Comparison of ENCODE assay signal across 15 cellular contexts in genomic region chr11:61148016-61148640, GRCh38. TPM values are rescaled to one million over a fixed set of nuclear protein-coding genes. Genes with fewer than 3 reads are reported as not detected.
DNase-seq lines count a peak whose midpoint lies in the region; ATAC-seq and TF ChIP-seq lines count a peak whose summit lies in the region.
"Had no signal": no experiment of that assay in that cellular context is flagged by ENCODE, and none has a peak within 500 bp of the region (broad histone marks: within the 10 kb centered on the region; RNA-seq: fewer than 3 reads in every experiment).

No MANE protein-coding gene starts in this region.

- no peak for TF ChIP-seq POLR2A in body of pancreas (IDR thresholded peaks at IDR 0.05)

- H4K12ac ChIP-seq in trophoblast cell (ENCODE audit: low read depth, low read length), result no peak overlapping the region

- H3K4me2 ChIP-seq in trophoblast cell (ENCODE audit: low read length), result no peak overlapping the region
- H3K4me2 ChIP-seq: SK-N-SH had no signal

- no peak overlapping the region for H3K23ac ChIP-seq in trophoblast cell (ENCODE audit: low read length)

- H3K27ac ChIP-seq in body of pancreas (peak overlapping the region in 2 of 4 donors; percentile 59 to 72), trophoblast cell (ENCODE audit: low read depth, low read length) (no peak overlapping the region)

- H3K4me1 ChIP-seq in body of pancreas (peaks cover 63% of the 10 kb centered on the region), trophoblast cell (ENCODE audit: control insufficient read depth in 1 of 2, insufficient read depth in 2 of 2, low read length in 2 of 2) (peaks cover 36 to 39% of the 10 kb centered on the region in 2 experiments)

- no peak overlapping the region for H2BK12ac ChIP-seq in trophoblast cell (ENCODE audit: low read length)

- H3K4me3 ChIP-seq in body of pancreas (no peak overlapping the region), trophoblast cell (ENCODE audit: low read depth, low read length) (no peak overlapping the region)

- H4K8ac ChIP-seq in trophoblast cell (ENCODE audit: low read depth, low read length), result no peak overlapping the region

- peaks cover 30% of the 10 kb centered on the region for H3K79me2 ChIP-seq in trophoblast cell (ENCODE audit: control insufficient read depth, insufficient read depth, low read length, poor library complexity)

- no peak overlapping the region for H3K18ac ChIP-seq in trophoblast cell (ENCODE audit: low read length)

- H2BK5ac ChIP-seq in trophoblast cell (ENCODE audit: low read depth, low read length, poor library complexity), result no peak overlapping the region

- peak; percentile 84 for ATAC-seq in body of pancreas
- no peak for ATAC-seq in HG03520 (IDR thresholded peaks at IDR 0.05; ENCODE audit: unreplicated experiment)

- H2BK120ac ChIP-seq in trophoblast cell (ENCODE audit: insufficient read depth, low read length, poor library complexity), result no peak overlapping the region

- intact Hi-C loops in body of pancreas (cut with DNase I), result no loop called here
- intact Hi-C loops in cardiac septum (cut with DNase I), result no loop called here

- H3K79me1 ChIP-seq in trophoblast cell (ENCODE audit: low read length), result peaks cover 10% of the 10 kb centered on the region

- no peak overlapping the region for H3K9ac ChIP-seq in trophoblast cell (ENCODE audit: low read length)
- H3K9ac ChIP-seq: SK-N-SH had no signal

- H2AFZ ChIP-seq in trophoblast cell (ENCODE audit: insufficient read depth, low read length, poor library complexity), result no peak overlapping the region

- H3K36me3 ChIP-seq in body of pancreas (replicated peaks in 1 of 2; ENCODE audit: insufficient read depth in 1 of 2, low read depth in 2 of 2) (no peaks in the 10 kb centered on the region), trophoblast cell (ENCODE audit: control insufficient read depth in 1 of 2, insufficient read depth in 2 of 2, low read length in 2 of 2) (peaks cover 0 to 12% of the 10 kb centered on the region in 2 experiments)

- 33 to 35% methylated on average over 9 to 10 of the region's 10 CpGs for WGBS in body of pancreas, 2 donors
- no CpG with 5 or more reads among the region's 10 CpGs for WGBS in trophoblast cell (ENCODE audit: extremely low coverage, insufficient coverage, insufficient read length)

- H3K27me3 ChIP-seq in body of pancreas (no peaks in the 10 kb centered on the region), trophoblast cell (ENCODE audit: insufficient read depth, low read length) (no peaks in the 10 kb centered on the region)

- H3K9me3 ChIP-seq in body of pancreas (no peaks in the 10 kb centered on the region), trophoblast cell (ENCODE audit: insufficient read depth, low read depth, low read length) (no peaks in the 10 kb centered on the region)
- H3K9me3 ChIP-seq: SK-N-SH had no signal

- H3K14ac ChIP-seq in trophoblast cell (ENCODE audit: low read length), result no peak overlapping the region

- DNase-seq in DMS79 (lab: John Stamatoyannopoulos, UW) (peak; percentile 53), NCI-H2029 treated with DMSO at 0.1 percent for 48 hours (lab: John Stamatoyannopoulos, UW) (peak; percentile 41), body of pancreas (peak in 3 of 4 donors; percentile 33 to 79 (median 46)), trophoblast cell (no peak), cardiac septum (ENCODE audit: low spot score) (no peak), foreskin melanocyte (no peak)
- DNase-seq in activated naive CD4-positive, alpha-beta T cell treated with anti-CD3 and anti-CD28 coated beads, Interleukin-2, amount 50 U/mL, for 16 hours, result no peak
- DNase-seq: activated CD4-positive, alpha-beta T cell treated with anti-CD3 and anti-CD28 coated beads, Interleukin-2, amount 50 U/mL, for 1 hour; effector CD4-positive, alpha-beta T cell; OCI-M1; SK-N-SH had no signal

- peak overlapping the region; percentile 36 for H3K4ac ChIP-seq in trophoblast cell (ENCODE audit: low read depth, low read length)

- H2AK5ac ChIP-seq in trophoblast cell (ENCODE audit: low read length), result no peak overlapping the region

- no peak overlapping the region for H4K91ac ChIP-seq in trophoblast cell (ENCODE audit: low read depth, low read length)

- TF ChIP-seq CTCF in body of pancreas (IDR thresholded peaks at IDR 0.05), result no peak

RNA-seq across cellular contexts. Expression of gene VPS37C, which starts 13.1 kb away (rescaled TPM):
- total RNA-seq in body of pancreas (10 to 100 TPM; 13.2 to 21.1 TPM), cardiac septum (19.6 TPM)
- 26.9 and 27.6 TPM in 2 replicates for polyA plus RNA-seq in trophoblast cell (2013)

RNA-seq across cellular contexts. Expression of gene CD5, which starts 45.8 kb away (rescaled TPM):
- total RNA-seq in body of pancreas, result under 1 TPM; 0.33 to 0.52 TPM
- 0.01 TPM in 1 of 2 replicates, not detected in the other for polyA plus RNA-seq in trophoblast cell (2013)
- not detected for total RNA-seq in cardiac septum
- total RNA-seq: bronchial epithelial cell, fibroblast of lung, kidney epithelial cell had no signal
- polyA plus RNA-seq: fibroblast of lung, SK-N-SH had no signal

RNA-seq across cellular contexts. Expression of gene PGA3, which starts 55.2 kb away (rescaled TPM):
- total RNA-seq in body of pancreas (10 to 100 TPM in 1 of 2 donors, not detected in 1; 26.4 TPM), cardiac septum (0.24 TPM)
- not detected in 2 replicates for polyA plus RNA-seq in trophoblast cell (2013)
- total RNA-seq: bronchial epithelial cell, kidney epithelial cell had no signal
- polyA plus RNA-seq: SK-N-SH had no signal

Comparison
In these comparisons a context has a peak if more than half of its experiments do, and no peak if none do; other contexts are left out.
1. DNase-seq: peak in DMS79 (single experiment), NCI-H2029 treated with DMSO at 0.1 percent for 48 hours (single experiment) and body of pancreas (3 of 4); none in trophoblast cell (0 of 2), cardiac septum (single experiment), activated naive CD4-positive, alpha-beta T cell treated with anti-CD3 and anti-CD28 coated beads, Interleukin-2, amount 50 U/mL, for 16 hours (single experiment) and foreskin melanocyte (single experiment).